1 cellular context compared by ENCODE assay signal in genomic region chr7:135662373-135663114, GRCh38.
TF ChIP-seq lines count a peak whose summit lies in the region.

TSS of gene STMP1 (plus strand) at chr7:135662514.

TF ChIP-seq in HepG2, 621 proteins besides CTCF, POLR2A, EP300 and RAD21 (continued from another document and continues in another):
- peak; percentile 80 for TF ChIP-seq XRCC5 (optimal IDR thresholded peaks at IDR 0.05; ENCODE audit: low read length)
- 0 out of 2 replicates have a peak, but pooled peaks have one; percentile 67 for TF ChIP-seq ZFAT (CRISPR knock-in tag; conservative IDR thresholded peaks at IDR 0.05)
- 0 out of 2 replicates have a peak, but pooled peaks have one; percentile 28 for TF ChIP-seq NR1H2 (CRISPR knock-in tag; IDR thresholded peaks at IDR 0.05; ENCODE audit: borderline replicate concordance, low read depth)
- peak; percentile 91 for TF ChIP-seq ZNF547 (CRISPR knock-in tag; IDR thresholded peaks at IDR 0.05)
- TF ChIP-seq ZNF407 (CRISPR knock-in tag; IDR thresholded peaks at IDR 0.05; ENCODE audit: not compliant biosample characterization), result peak; percentile 91
- TF ChIP-seq ARID5B (CRISPR knock-in tag; IDR thresholded peaks at IDR 0.05), result peak; percentile 60
- TF ChIP-seq GATAD2A (CRISPR knock-in tag; IDR thresholded peaks at IDR 0.05), result 0 out of 2 replicates have a peak, but pooled peaks have one; percentile 40
- TF ChIP-seq FOXO4 (CRISPR knock-in tag; conservative IDR thresholded peaks at IDR 0.05), result no peak
- peak; percentile 99 for TF ChIP-seq KMT2B (CRISPR knock-in tag; IDR thresholded peaks at IDR 0.05)
- no peak for TF ChIP-seq ZNF292 (CRISPR knock-in tag; IDR thresholded peaks at IDR 0.05; ENCODE audit: borderline replicate concordance, low read depth)
- no peak for TF ChIP-seq SMAD9 (CRISPR knock-in tag; IDR thresholded peaks at IDR 0.05)
- no peak for TF ChIP-seq ZNF883 (CRISPR knock-in tag; IDR thresholded peaks at IDR 0.05; ENCODE audit: not compliant biosample characterization)
- TF ChIP-seq KAT7 (CRISPR knock-in tag; IDR thresholded peaks at IDR 0.05; ENCODE audit: borderline replicate concordance), result peak; percentile 94; the same call in 1 of the 2 replicates
- peak; percentile 98 for TF ChIP-seq KLF12 (CRISPR knock-in tag; IDR thresholded peaks at IDR 0.05; ENCODE audit: borderline replicate concordance)
- TF ChIP-seq NFYC (CRISPR knock-in tag; IDR thresholded peaks at IDR 0.05), result no peak
- peak; percentile 94 for TF ChIP-seq ZMYM4 (CRISPR knock-in tag; IDR thresholded peaks at IDR 0.05)
- TF ChIP-seq ZNF503 (CRISPR knock-in tag; IDR thresholded peaks at IDR 0.05), result peak; percentile 65
- TF ChIP-seq LBX2 (CRISPR knock-in tag; IDR thresholded peaks at IDR 0.05; ENCODE audit: borderline replicate concordance), result no peak
- peak; percentile 86; the same call in 1 of the 2 replicates for TF ChIP-seq ZNF773 (CRISPR knock-in tag; IDR thresholded peaks at IDR 0.05; ENCODE audit: borderline replicate concordance)
- no peak for TF ChIP-seq ZNF710 (CRISPR knock-in tag; IDR thresholded peaks at IDR 0.05; ENCODE audit: borderline replicate concordance)
- TF ChIP-seq ZBED4 (CRISPR knock-in tag; IDR thresholded peaks at IDR 0.05; ENCODE audit: borderline replicate concordance), result peak; percentile 78; the same call in 1 of the 2 replicates
- TF ChIP-seq SAFB2 (CRISPR knock-in tag; IDR thresholded peaks at IDR 0.05; ENCODE audit: borderline replicate concordance, low read depth), result peak; percentile 91; the same call in 1 of the 2 replicates
- peak; percentile 89 for TF ChIP-seq HDAC1 (CRISPR knock-in tag; IDR thresholded peaks at IDR 0.05)
- TF ChIP-seq GATAD1 (CRISPR knock-in tag; IDR thresholded peaks at IDR 0.05), result peak; percentile 90
- TF ChIP-seq ZNF777 (CRISPR knock-in tag; IDR thresholded peaks at IDR 0.05), result peak; percentile 62; the same call in 1 of the 2 replicates
- peak; percentile 76 for TF ChIP-seq TEAD3 (CRISPR knock-in tag; optimal IDR thresholded peaks at IDR 0.05; ENCODE audit: borderline replicate concordance)
- TF ChIP-seq ZNF703 (CRISPR knock-in tag; IDR thresholded peaks at IDR 0.05; ENCODE audit: borderline replicate concordance), result peak; percentile 52; the same call in 1 of the 2 replicates
- TF ChIP-seq RNF219 (CRISPR knock-in tag; IDR thresholded peaks at IDR 0.05), result 0 out of 2 replicates have a peak, but pooled peaks have one; percentile 73
- TF ChIP-seq ESRRA (CRISPR knock-in tag; IDR thresholded peaks at IDR 0.05; ENCODE audit: low read depth), result peak; percentile 60; the same call in 1 of the 2 replicates
